Comparison of ENCODE assay signal across 16 cellular contexts in genomic region chr14:101843038-101843437, GRCh38.
A peak's percentile ranks its signal among the peaks of the same experiment; 100 is the strongest.
DNase-seq lines count a peak whose midpoint lies in the region; ATAC-seq and TF ChIP-seq lines count a peak whose summit lies in the region.
"Had no signal": no experiment of that assay in that cellular context is flagged by ENCODE, and none has a peak within 500 bp of the region (broad histone marks: within the 10 kb centered on the region; RNA-seq: fewer than 3 reads in every experiment).

No MANE protein-coding gene starts in this region.

- H4K20me1 ChIP-seq in DND-41 (ENCODE audit: insufficient read depth, low read length) (peaks cover 75% of the 10 kb centered on the region), SK-N-SH (ENCODE audit: insufficient read depth) (peaks cover 54% of the 10 kb centered on the region)

- H2AFZ ChIP-seq in DND-41 (ENCODE audit: low read depth, low read length) (no peak overlapping the region), SK-N-SH (ENCODE audit: low read depth) (no peak overlapping the region)

- intact Hi-C loops in right lobe of liver (cut with DNase I), result no loop called here

- peak overlapping the region; percentile 47 for H3K27ac ChIP-seq in CD4-positive, CD25-positive, alpha-beta regulatory T cell (ENCODE audit: insufficient read depth, low read length, poor library complexity, severe bottlenecking)
- H3K27ac ChIP-seq in DND-41 (ENCODE audit: low read length) (peak overlapping the region; percentile 46; the same call in 1 of the 2 replicates), right lobe of liver (no peak overlapping the region), SK-N-SH (ENCODE audit: low read depth in 2 of 2, low read length in 1 of 2) (peak overlapping the region in 1 of 2 experiments; percentile 89; a peak in 2 of 4 replicates)
- H3K27ac ChIP-seq: C4-2B, RWPE1 had no signal

- TF ChIP-seq EP300 in SK-N-SH (IDR thresholded peaks at IDR 0.05; ENCODE audit: borderline replicate concordance in 1 of 2, low read depth in 1 of 2, low read length in 1 of 2), result no peak

- no peaks in the 10 kb centered on the region for H3K27me3 Mint-ChIP-seq in CD4-positive, CD25-positive, alpha-beta regulatory T cell
- no peaks in the 10 kb centered on the region for H3K27me3 Mint-ChIP-seq in activated CD8-positive, alpha-beta T cell treated with anti-CD3 and anti-CD28 coated beads, Interleukin-2, amount 10 ng/mL, durations not matched to agents 7 days and 5 days (ENCODE audit: low read depth)
- H3K27me3 Mint-ChIP-seq in type B pancreatic cell, result no peaks in the 10 kb centered on the region
- H3K27me3 Mint-ChIP-seq: stimulated activated naive B cell treated with anti-CD40 and anti-IgM and Interleukin-4, amounts not matched to agents 10 μg/mL and 1 μg/mL and 100 μg/mL, for 72 hours had no signal

- no peaks in the 10 kb centered on the region for H3K9me2 ChIP-seq in SK-N-SH

- whole genome bisulfite sequencing in right lobe of liver (ENCODE audit: insufficient coverage, low coverage, low lambda C conversion rate, missing lambda C conversion rate), result 39% methylated on average over 3 of the region's 3 CpGs
- 97% methylated on average over 3 of the region's 3 CpGs for WGBS in SK-N-SH (ENCODE audit: low lambda C conversion rate)

- no peaks in the 10 kb centered on the region for H3K27me3 ChIP-seq in CD4-positive, CD25-positive, alpha-beta regulatory T cell (ENCODE audit: control insufficient read depth, insufficient read depth, low read length)
- no peaks in the 10 kb centered on the region for H3K27me3 ChIP-seq in DND-41 (ENCODE audit: insufficient read depth, low read length, poor library complexity)
- no peaks in the 10 kb centered on the region for H3K27me3 ChIP-seq in right lobe of liver
- no peaks in the 10 kb centered on the region for H3K27me3 ChIP-seq in SK-N-SH (ENCODE audit: insufficient read depth)

- peaks cover 54 to 98% (median 78%) of the 10 kb centered on the region in 4 donors for H3K4me1 Mint-ChIP-seq in CD4-positive, CD25-positive, alpha-beta regulatory T cell
- H3K4me1 Mint-ChIP-seq in activated CD8-positive, alpha-beta T cell treated with anti-CD3 and anti-CD28 coated beads, Interleukin-2, amount 10 ng/mL, durations not matched to agents 7 days and 5 days (ENCODE audit: low read depth), result peaks cover 86% of the 10 kb centered on the region
- peaks cover 15% of the 10 kb centered on the region for H3K4me1 Mint-ChIP-seq in type B pancreatic cell (ENCODE audit: unreplicated experiment)

- H3K36me3 ChIP-seq in CD4-positive, CD25-positive, alpha-beta regulatory T cell (ENCODE audit: control insufficient read depth, insufficient read depth, low read length), result peaks cover 17% of the 10 kb centered on the region
- H3K36me3 ChIP-seq in DND-41 (ENCODE audit: insufficient read depth, low read length), result peaks cover 30% of the 10 kb centered on the region
- no peaks in the 10 kb centered on the region for H3K36me3 ChIP-seq in right lobe of liver
- peaks cover 6 to 18% of the 10 kb centered on the region in 2 experiments for H3K36me3 ChIP-seq in SK-N-SH (replicated peaks in 1 of 2; ENCODE audit: control insufficient read depth in 1 of 2, insufficient read depth in 2 of 2, low read length in 1 of 2)

- H3K36me3 Mint-ChIP-seq in CD4-positive, CD25-positive, alpha-beta regulatory T cell, result peaks cover 34% of the 10 kb centered on the region
- H3K36me3 Mint-ChIP-seq in activated CD8-positive, alpha-beta T cell treated with anti-CD3 and anti-CD28 coated beads, Interleukin-2, amount 10 ng/mL, durations not matched to agents 7 days and 5 days (ENCODE audit: low read depth), result peaks cover 61% of the 10 kb centered on the region
- peaks cover 11% of the 10 kb centered on the region for H3K36me3 Mint-ChIP-seq in type B pancreatic cell

- ATAC-seq in CD4-positive, CD25-positive, alpha-beta regulatory T cell (ENCODE audit: low read depth in 2 of 2), result no peak
- no peak for ATAC-seq in DND-41 (ENCODE audit: insufficient read depth, low read depth)
- ATAC-seq in activated CD8-positive, alpha-beta T cell treated with anti-CD3 and anti-CD28 coated beads, Interleukin-2, amount 10 ng/mL, durations not matched to agents 7 days and 5 days, result no peak
- ATAC-seq in right lobe of liver, result peak in 3 of 4 donors; percentile 44 to 57 (median 46)

- H3K79me2 ChIP-seq in DND-41 (ENCODE audit: insufficient read depth, low read length), result peaks cover 98% of the 10 kb centered on the region
- peaks cover 92% of the 10 kb centered on the region for H3K79me2 ChIP-seq in SK-N-SH (ENCODE audit: insufficient read depth)

- no peaks in the 10 kb centered on the region for H3F3A ChIP-seq in SK-N-SH (replicated peaks; ENCODE audit: insufficient read depth)

- no peak for TF ChIP-seq RAD21 in SK-N-SH (IDR thresholded peaks at IDR 0.05; ENCODE audit: low read length)

- H3K4me2 ChIP-seq in DND-41 (ENCODE audit: insufficient read depth, low read length) (no peak overlapping the region), SK-N-SH (no peak overlapping the region)

- H3K4me3 Mint-ChIP-seq in CD4-positive, CD25-positive, alpha-beta regulatory T cell, result peak overlapping the region in 3 of 4 donors; percentile 47 to 86 (median 61)
- H3K4me3 Mint-ChIP-seq in activated CD8-positive, alpha-beta T cell treated with anti-CD3 and anti-CD28 coated beads, Interleukin-2, amount 10 ng/mL, durations not matched to agents 7 days and 5 days, result no peak overlapping the region
- no peak overlapping the region for H3K4me3 Mint-ChIP-seq in type B pancreatic cell

- H3K9me3 ChIP-seq in CD4-positive, CD25-positive, alpha-beta regulatory T cell (ENCODE audit: control insufficient read depth in 2 of 2, low read length in 2 of 2), result no peaks in the 10 kb centered on the region
- H3K9me3 ChIP-seq in DND-41 (ENCODE audit: insufficient read depth, low read length, severe bottlenecking) (no peaks in the 10 kb centered on the region), right lobe of liver (no peaks in the 10 kb centered on the region), SK-N-SH (no peaks in the 10 kb centered on the region)

- DNase-seq in CD4-positive, CD25-positive, alpha-beta regulatory T cell, result no peak
- DNase-seq in DND-41 (no peak), right lobe of liver (no peak), SK-N-SH (no peak), GM19240 (ENCODE audit: insufficient read length, low spot score) (no peak), type B pancreatic cell (ENCODE audit: extremely low spot score, unreplicated experiment) (no peak)
- DNase-seq in activated CD8-positive, alpha-beta T cell treated with anti-CD3 and anti-CD28 coated beads, Interleukin-2, amount 10 ng/mL, durations not matched to agents 7 days and 5 days, result no peak
- DNase-seq: EL, glutamatergic neuron, mesenchymal stem cell, NCI-H1694, NCI-H226, SW 1271 had no signal

- H3K4me3 ChIP-seq in CD4-positive, CD25-positive, alpha-beta regulatory T cell (ENCODE audit: low read depth, low read length), result peak overlapping the region; percentile 22
- H3K4me3 ChIP-seq in DND-41 (ENCODE audit: low read depth in 1 of 2, low read length in 2 of 2), result no peak overlapping the region
- no peak overlapping the region for H3K4me3 ChIP-seq in right lobe of liver
- no peak overlapping the region for H3K4me3 ChIP-seq in SK-N-SH (ENCODE audit: low read depth in 2 of 2, low read length in 1 of 2)

- H3K9me3 Mint-ChIP-seq in CD4-positive, CD25-positive, alpha-beta regulatory T cell, result peaks cover 0 to 2% (median 0%) of the 10 kb centered on the region in 7 donors
- no peaks in the 10 kb centered on the region for H3K9me3 Mint-ChIP-seq in activated CD8-positive, alpha-beta T cell treated with anti-CD3 and anti-CD28 coated beads, Interleukin-2, amount 10 ng/mL, durations not matched to agents 7 days and 5 days (ENCODE audit: insufficient read depth)
- H3K9me3 Mint-ChIP-seq in type B pancreatic cell, result no peaks in the 10 kb centered on the region
- H3K9me3 Mint-ChIP-seq: stimulated activated naive B cell treated with anti-CD40 and anti-IgM and Interleukin-4, amounts not matched to agents 10 μg/mL and 1 μg/mL and 100 μg/mL, for 72 hours had no signal

- no peak for TF ChIP-seq POLR2A in right lobe of liver (IDR thresholded peaks at IDR 0.05)

- POLR2A ChIA-PET in activated CD8-positive, alpha-beta T cell treated with anti-CD3 and anti-CD28 coated beads, Interleukin-2, amount 10 ng/mL, durations not matched to agents 7 days and 5 days (lab: Charles Lee), result interaction anchor here (1.4 to 2.3 kb wide), 2 partner anchors 19 to 33 kb away, joined by 3 to 10 read pairs; no protein-coding TSS in a partner anchor
- POLR2A ChIA-PET in SK-N-SH (lab: Yijun Ruan, JAX), result no interaction called here

- H3K27ac Mint-ChIP-seq in CD4-positive, CD25-positive, alpha-beta regulatory T cell, result peak overlapping the region; percentile 70 to 94 (median 83)
- H3K27ac Mint-ChIP-seq in activated CD8-positive, alpha-beta T cell treated with anti-CD3 and anti-CD28 coated beads, Interleukin-2, amount 10 ng/mL, durations not matched to agents 7 days and 5 days, result peak overlapping the region; percentile 73
- H3K27ac Mint-ChIP-seq in type B pancreatic cell, result no peak overlapping the region

- peaks cover 65% of the 10 kb centered on the region for H3K4me1 ChIP-seq in CD4-positive, CD25-positive, alpha-beta regulatory T cell (ENCODE audit: control insufficient read depth, insufficient read depth, low read length, poor library complexity, severe bottlenecking)
- H3K4me1 ChIP-seq in DND-41 (ENCODE audit: insufficient read depth, low read length) (peaks cover 37% of the 10 kb centered on the region), right lobe of liver (peaks cover 0 to 13% (median 0%) of the 10 kb centered on the region in 4 donors), SK-N-SH (ENCODE audit: control insufficient read depth in 1 of 2, insufficient read depth in 2 of 2, low read depth in 1 of 2, low read length in 1 of 2) (peaks cover 0 to 67% of the 10 kb centered on the region in 2 experiments; a peak in 2 of 4 replicates)

- H3K9ac ChIP-seq in DND-41 (ENCODE audit: low read depth, low read length) (no peak overlapping the region), SK-N-SH (no peak overlapping the region)

- TF ChIP-seq CTCF in DND-41 (IDR thresholded peaks at IDR 0.05; ENCODE audit: borderline replicate concordance, extremely low read depth, low read length, poor library complexity, severe bottlenecking), result no peak
- no peak for TF ChIP-seq CTCF in right lobe of liver (IDR thresholded peaks at IDR 0.05)
- TF ChIP-seq CTCF in SK-N-SH (IDR thresholded peaks at IDR 0.05), result no peak
- TF ChIP-seq CTCF in type B pancreatic cell (conservative IDR thresholded peaks at IDR 0.05), result no peak

- CTCF ChIA-PET in activated CD8-positive, alpha-beta T cell treated with anti-CD3 and anti-CD28 coated beads, Interleukin-2, amount 10 ng/mL, durations not matched to agents 7 days and 5 days (lab: Charles Lee), result interaction anchor here (1.2 to 3.9 kb wide), 8 partner anchors 13 to 253 kb away, joined by 3 to 37 read pairs (median 7); no protein-coding TSS in a partner anchor
- CTCF ChIA-PET in SK-N-SH (lab: Yijun Ruan, JAX), result interaction anchor here (1.1 to 1.2 kb wide), 2 partner anchors 72 kb away, joined by 3 to 4 read pairs; no protein-coding TSS in a partner anchor

Comparison
In these comparisons a context has a peak if more than half of its experiments do, and no peak if none do; other contexts are left out.
1. ATAC-seq: peak in right lobe of liver (3 of 4); none in CD4-positive, CD25-positive, alpha-beta regulatory T cell (0 of 2), DND-41 (single experiment) and activated CD8-positive, alpha-beta T cell treated with anti-CD3 and anti-CD28 coated beads, Interleukin-2, amount 10 ng/mL, durations not matched to agents 7 days and 5 days (single experiment).
2. H3K27ac ChIP-seq: peak in CD4-positive, CD25-positive, alpha-beta regulatory T cell (single experiment) and DND-41 (single experiment); none in right lobe of liver (0 of 3).
3. H3K4me3 Mint-ChIP-seq: peak in CD4-positive, CD25-positive, alpha-beta regulatory T cell (3 of 4); none in activated CD8-positive, alpha-beta T cell treated with anti-CD3 and anti-CD28 coated beads, Interleukin-2, amount 10 ng/mL, durations not matched to agents 7 days and 5 days (single experiment) and type B pancreatic cell (single experiment).